In the genomic region with DNA sequence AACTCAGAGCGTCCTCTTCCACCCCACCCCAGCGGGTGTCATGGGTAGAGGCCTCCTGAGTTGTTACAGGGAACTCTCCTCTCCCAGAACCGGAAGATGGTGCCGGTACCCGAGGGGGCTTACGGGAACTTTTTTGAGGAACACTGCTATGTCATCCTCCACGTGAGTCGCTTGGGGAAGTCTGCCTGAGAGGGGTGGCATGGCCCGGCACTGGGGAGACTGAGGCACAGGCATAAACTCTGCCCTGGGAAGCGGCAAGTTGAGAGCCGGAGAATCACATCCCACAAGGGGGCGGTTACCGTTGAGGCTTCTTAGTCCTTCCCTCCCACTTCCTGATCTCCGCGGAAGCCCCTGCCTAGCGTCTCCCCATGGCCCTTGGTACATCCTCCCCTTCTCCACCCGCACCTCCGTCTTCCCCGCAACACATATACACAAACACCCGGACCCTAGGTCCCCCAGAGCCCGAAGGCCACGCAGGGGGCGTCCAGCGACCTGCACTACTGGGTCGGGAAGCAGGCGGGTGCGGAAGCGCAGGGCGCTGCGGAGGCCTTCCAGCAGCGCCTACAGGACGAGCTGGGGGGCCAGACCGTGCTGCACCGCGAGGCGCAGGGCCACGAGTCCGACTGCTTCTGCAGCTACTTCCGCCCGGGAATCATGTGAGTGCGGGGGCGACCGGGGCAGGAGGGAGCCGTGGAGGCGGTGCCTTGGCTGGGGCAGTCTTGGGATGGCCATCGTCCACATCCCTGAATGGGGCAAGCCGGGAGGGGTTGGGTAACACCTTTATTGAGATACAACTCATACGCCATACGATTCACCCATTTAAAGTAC, we compare ENCODE assay signal across 8 cellular contexts. TPM values are rescaled to one million over a fixed set of nuclear protein-coding genes. Genes with fewer than 3 reads are reported as not detected.
DNase-seq lines count a peak whose midpoint lies in the region; ATAC-seq and TF ChIP-seq lines count a peak whose summit lies in the region.

No MANE protein-coding gene starts in this region.

- DNase-seq in PC-9: no peak
- peak; percentile 87 for DNase-seq in activated effector memory CD4-positive, alpha-beta T cell treated with anti-CD3 and anti-CD28 coated beads, Interleukin-2, amount 50 U/mL, for 16 hours
- peak; percentile 88 for DNase-seq in foreskin melanocyte
- DNase-seq in occipital lobe (lab: John Stamatoyannopoulos, UW): peak; percentile 73
- peak; percentile 65 for DNase-seq in thoracic aorta (ENCODE audit: low spot score)
- DNase-seq in SJCRH30: no peak

- intact Hi-C loops in PC-9 (cut with micrococcal nuclease; ENCODE audit: unreplicated experiment): no loop called here

- POLR2A ChIA-PET in PC-9 (lab: Charles Lee; ENCODE audit: unreplicated experiment): no interaction called here

- no TSS peak for BruUV-seq in PC-9 (replicated peaks; lab: Mats Ljungman, UMichigan)

- TF ChIP-seq CTCF in PC-9 (conservative IDR thresholded peaks at IDR 0.05) (no peak), thoracic aorta (IDR thresholded peaks at IDR 0.05) (no peak)

- ATAC-seq in GM18508 (IDR thresholded peaks at IDR 0.05; ENCODE audit: insufficient read depth, unreplicated experiment) (peak; percentile 37), HG02884 (IDR thresholded peaks at IDR 0.05; ENCODE audit: unreplicated experiment) (peak; percentile 63), thoracic aorta (ENCODE audit: insufficient number of reproducible peaks, low FRiP score, low read depth) (peak; percentile 35)

- CTCF ChIA-PET in PC-9 (lab: Charles Lee): interaction anchor here (0.6 kb wide), 1 partner anchor 27 kb away, joined by 3 read pairs; no protein-coding TSS in a partner anchor

- H3K27me3 ChIP-seq in PC-9 (ENCODE audit: insufficient read depth, low read depth) (no peaks in the 10 kb centered on the region), thoracic aorta (replicated peaks; ENCODE audit: insufficient read depth) (no peaks in the 10 kb centered on the region), SJCRH30 (no peaks in the 10 kb centered on the region)

- H3K4me3 ChIP-seq in PC-9: no peak overlapping the region
- H3K4me3 ChIP-seq in thoracic aorta: peak overlapping the region; percentile 73
- no peak overlapping the region for H3K4me3 ChIP-seq in SJCRH30

- H3K4me1 ChIP-seq in PC-9 (replicated peaks; ENCODE audit: insufficient read depth) (peaks cover 58% of the 10 kb centered on the region), thoracic aorta (ENCODE audit: control insufficient read depth in 1 of 2, low read depth in 2 of 2) (peaks cover 11 to 25% of the 10 kb centered on the region in 2 donors), SJCRH30 (peaks cover 3% of the 10 kb centered on the region; the same call in 1 of the 2 replicates)

- no peaks in the 10 kb centered on the region for H4K20me1 ChIP-seq in PC-9 (ENCODE audit: insufficient read depth)

- H3K4me2 ChIP-seq in PC-9: peak overlapping the region; percentile 74; the same call in 1 of the 2 replicates

- H3K27ac ChIP-seq in PC-9 (no peak overlapping the region), thoracic aorta (peak overlapping the region; percentile 45 to 56), SJCRH30 (no peak overlapping the region)

- H3K36me3 ChIP-seq in PC-9 (ENCODE audit: low read depth) (no peaks in the 10 kb centered on the region), thoracic aorta (no peaks in the 10 kb centered on the region), SJCRH30 (no peaks in the 10 kb centered on the region)

- H2AFZ ChIP-seq in PC-9: no peak overlapping the region

- H3F3A ChIP-seq in PC-9 (ENCODE audit: insufficient read depth, low read depth): peaks cover 40% of the 10 kb centered on the region; the same call in 1 of the 2 replicates

- H3K9me3 ChIP-seq in PC-9 (ENCODE audit: insufficient read depth, low read depth) (no peaks in the 10 kb centered on the region), thoracic aorta (no peaks in the 10 kb centered on the region), SJCRH30 (replicated peaks) (no peaks in the 10 kb centered on the region)

- H3K79me2 ChIP-seq in PC-9 (ENCODE audit: low read depth): peaks cover 8% of the 10 kb centered on the region; the same call in 1 of the 2 replicates

- H3K9me2 ChIP-seq in PC-9 (ENCODE audit: insufficient read depth): no peaks in the 10 kb centered on the region

RNA-seq across cellular contexts. Expression of a gene that starts 3.4 kb away (rescaled TPM):
- total RNA-seq in PC-9 (2021) (14.1 and 14.7 TPM in 2 replicates), occipital lobe (13.6 TPM), thoracic aorta (10 to 100 TPM; 11.5 to 13.7 TPM)
- 0.06 TPM in 1 of 2 replicates, not detected in the other for total RNA-seq in SJCRH30 (2014; rRNA removed; shearing (Covaris generic))

RNA-seq across cellular contexts. Expression of a gene that starts 35.4 kb away (rescaled TPM):
- total RNA-seq in PC-9 (2021) (13.5 and 19.4 TPM in 2 replicates), occipital lobe (4.4 TPM), thoracic aorta (10 to 100 TPM; 34.8 to 93.3 TPM)
- 0.94 and 1.3 TPM in 2 replicates for total RNA-seq in SJCRH30 (2014; rRNA removed; shearing (Covaris generic))

RNA-seq across cellular contexts. Expression of a gene that starts 45.0 kb away (rescaled TPM):
- total RNA-seq in PC-9 (2021): 0.35 and 0.45 TPM in 2 replicates
- total RNA-seq in occipital lobe: 0.78 TPM
- total RNA-seq in thoracic aorta: under 1 TPM; 0.14 to 0.35 TPM
- total RNA-seq in SJCRH30 (2014; rRNA removed; shearing (Covaris generic)): not detected in 2 replicates

Comparison
In these comparisons a context has a peak if more than half of its experiments do, and no peak if none do; other contexts are left out.
1. DNase-seq: peak in activated effector memory CD4-positive, alpha-beta T cell treated with anti-CD3 and anti-CD28 coated beads, Interleukin-2, amount 50 U/mL, for 16 hours (single experiment), foreskin melanocyte (single experiment), occipital lobe (single experiment) and thoracic aorta (single experiment); none in PC-9 (0 of 2) and SJCRH30 (0 of 2).
2. H3K27ac ChIP-seq: peak in thoracic aorta (2 of 2); none in PC-9 (single experiment) and SJCRH30 (single experiment).
3. RNA of a gene that starts 3.4 kb away (total RNA-seq): 14.1 to 14.7 TPM in PC-9, 11.5 to 13.7 TPM in thoracic aorta and 13.6 TPM in occipital lobe (single experiment); 0.06 TPM in SJCRH30; every median in the first group is over 10 times any median in the second.
4. Peak in every context shown above with its lines, with median percentiles within 50 percentile points of each other: ATAC-seq.